ENCODE assay signal across 18 cellular contexts in the genomic region with DNA sequence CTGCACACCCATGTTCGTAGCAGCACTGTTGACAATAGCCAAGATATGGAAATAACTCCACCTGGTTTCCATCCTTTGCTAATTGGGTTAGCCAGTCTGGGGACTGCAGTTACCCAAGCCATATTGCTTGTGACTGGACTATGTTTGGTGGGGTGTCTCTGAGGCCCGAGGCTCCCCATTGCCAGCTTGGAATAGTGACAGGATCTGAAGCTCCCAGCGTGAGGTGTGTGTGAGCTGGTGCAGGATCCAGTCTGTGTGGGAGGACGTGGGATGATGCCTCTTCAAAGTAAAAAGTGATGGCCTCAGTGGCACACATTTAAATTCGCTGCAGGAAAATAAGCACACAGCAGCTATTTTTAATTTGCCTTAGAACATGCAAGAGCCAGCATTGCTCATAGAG.
"Had no signal": no experiment of that assay in that cellular context is flagged by ENCODE, and none has a peak within 500 bp of the region (broad histone marks: within the 10 kb centered on the region; RNA-seq: fewer than 3 reads in every experiment).

No MANE protein-coding gene starts in this region.

- H3K4me1 ChIP-seq: pancreas, right lobe of liver, suprapubic skin, thyroid gland, vagina had no signal

- H3K27me3 ChIP-seq: neural progenitor cell, pancreas, right lobe of liver, suprapubic skin, thyroid gland, vagina had no signal

- H3K36me3 ChIP-seq: neural progenitor cell, pancreas, right lobe of liver, suprapubic skin, thyroid gland, vagina had no signal

- H3K4me3 ChIP-seq: neural progenitor cell, pancreas, right lobe of liver, suprapubic skin, thyroid gland, vagina had no signal

- H3K27ac ChIP-seq: neural progenitor cell, pancreas, right lobe of liver, suprapubic skin, thyroid gland, vagina had no signal

- ATAC-seq: effector memory CD8-positive, alpha-beta T cell; left lobe of liver; naive thymus-derived CD4-positive, alpha-beta T cell; pancreas; right lobe of liver; stimulated activated naive B cell treated with anti-CD40 and anti-IgM and Interleukin-4, amounts not matched to agents 10 μg/mL and 1 μg/mL and 100 μg/mL, for 72 hours had no signal

- H3K9me3 ChIP-seq: pancreas, right lobe of liver, suprapubic skin, thyroid gland, vagina had no signal

- DNase-seq: cortex of kidney; effector memory CD8-positive, alpha-beta T cell; kidney; mesendoderm; midbrain; naive thymus-derived CD4-positive, alpha-beta T cell; pancreas; right lobe of liver; small intestine; stimulated activated CD4-positive, alpha-beta T cell treated with anti-CD3 and anti-CD28 coated beads, Interleukin-15, amount 100 ng/mL, for 24 hours; stimulated activated CD4-positive, alpha-beta T cell treated with anti-CD3 and anti-CD28 coated beads, Interleukin-2, amount 100 ng/mL, for 48 hours; stimulated activated naive B cell treated with anti-CD40 and anti-IgM and Interleukin-4, amounts not matched to agents 10 μg/mL and 1 μg/mL and 100 μg/mL, for 72 hours; thyroid gland; trophoblast cell had no signal
